Comparison of ENCODE assay signal across 8 cellular contexts in genomic region chr10:73997806-73998622, GRCh38. TPM values are rescaled to one million over a fixed set of nuclear protein-coding genes. Genes with fewer than 3 reads are reported as not detected.
DNase-seq lines count a peak whose midpoint lies in the region; ATAC-seq and TF ChIP-seq lines count a peak whose summit lies in the region.

Gene VCL (plus strand): TSS chr10:73998116. CDS start chr10:73998208, 92 bp downstream.

- H3K9me3 ChIP-seq in liver (ENCODE audit: control insufficient read depth in 4 of 4, low read length in 3 of 4) = no peaks in the 10 kb centered on the region

- H3K4me1 ChIP-seq in liver (ENCODE audit: control insufficient read depth in 4 of 4, insufficient read depth in 4 of 4, low read length in 3 of 4) = peaks cover 0 to 13% (median 7%) of the 10 kb centered on the region in 4 donors

- H3K36me3 Mint-ChIP-seq in CD14-positive monocyte = peaks cover 9 to 17% of the 10 kb centered on the region in 2 donors

- H3K27me3 ChIP-seq in liver (ENCODE audit: control insufficient read depth in 4 of 4, insufficient read depth in 4 of 4, low read length in 3 of 4) = no peaks in the 10 kb centered on the region

- peaks cover 0 to 2% (median 0%) of the 10 kb centered on the region in 7 donors for H3K9me3 Mint-ChIP-seq in CD14-positive monocyte

- under 1% methylated on average over 90 of the region's 90 CpGs for WGBS in liver

- H3K9ac ChIP-seq in liver (ENCODE audit: low read depth in 1 of 2, low read length in 2 of 2) = peak within 1 kb of the TSS; percentile 75 to 93

- ATAC-seq in GM19397 (IDR thresholded peaks at IDR 0.05; ENCODE audit: unreplicated experiment) (peak; percentile 96), HG03571 (IDR thresholded peaks at IDR 0.05; ENCODE audit: unreplicated experiment) (peak; percentile 97)

- H3K27ac ChIP-seq in liver (ENCODE audit: low read depth in 1 of 2, low read length in 2 of 2) = peak within 1 kb of the TSS; percentile 94 to 96

- no peak for TF ChIP-seq CTCF in CD14-positive monocyte (IDR thresholded peaks at IDR 0.05)
- TF ChIP-seq CTCF in liver (IDR thresholded peaks at IDR 0.05; ENCODE audit: low read depth, low read length, missing input control) = no peak

- no peaks in the 10 kb centered on the region for H3K36me3 ChIP-seq in liver (ENCODE audit: control insufficient read depth in 4 of 4, insufficient read depth in 3 of 4, low read depth in 1 of 4, low read length in 3 of 4)

- peak within 1 kb of the TSS; percentile 96 to 97 for H3K4me3 Mint-ChIP-seq in CD14-positive monocyte

- peak; percentile 91 for DNase-seq in CD14-positive monocyte (ENCODE audit: low spot score)
- peak; percentile 99 for DNase-seq in NCI-H82 (lab: John Stamatoyannopoulos, UW)
- DNase-seq in activated CD4-positive, alpha-beta T cell treated with anti-CD3 and anti-CD28 coated beads, Interleukin-2, amount 50 U/mL, for 48 hours = peak; percentile 95 to 96
- peak; percentile 92 to 99 for DNase-seq in dermis microvascular lymphatic vessel endothelial cell (ENCODE audit: low read depth in 2 of 2)
- DNase-seq in stimulated activated CD4-positive, alpha-beta T cell treated with anti-CD3 and anti-CD28 coated beads, Interleukin-4, amount 100 ng/mL, for 24 hours = peak; percentile 95

- intact Hi-C loops in CD14-positive monocyte (cut with micrococcal nuclease) = loop anchor here in 1 of 2 donors (10.0 kb wide), 1 partner anchor 93 kb away; no protein-coding TSS in a partner anchor

- TF ChIP-seq RAD21 in liver (IDR thresholded peaks at IDR 0.05) = no peak

- H3K27ac Mint-ChIP-seq in CD14-positive monocyte = peak within 1 kb of the TSS; percentile 89 to 97 (median 95)

- H3K4me3 ChIP-seq in liver (ENCODE audit: low read depth in 1 of 3, low read length in 3 of 3) = peak within 1 kb of the TSS; percentile 73 to 95 (median 92)

- H3K4me1 Mint-ChIP-seq in CD14-positive monocyte = peaks cover 67% of the 10 kb centered on the region

- no peaks in the 10 kb centered on the region for H3K27me3 Mint-ChIP-seq in CD14-positive monocyte (ENCODE audit: low read depth in 3 of 3)

TF ChIP-seq in liver, 16 proteins besides CTCF, POLR2A, EP300 and RAD21:
- no peak for TF ChIP-seq JUND (IDR thresholded peaks at IDR 0.05)
- TF ChIP-seq REST (IDR thresholded peaks at IDR 0.05) = peak; percentile 92
- TF ChIP-seq HNF4G (IDR thresholded peaks at IDR 0.05) = peak; percentile 34
- TF ChIP-seq YY1 (IDR thresholded peaks at IDR 0.05) = peak; percentile 83
- TF ChIP-seq EGR1 (IDR thresholded peaks at IDR 0.05; ENCODE audit: low read depth in 2 of 2) = peak; percentile 51 to 58
- peak; percentile 96 for TF ChIP-seq TAF1 (conservative IDR thresholded peaks at IDR 0.05)
- TF ChIP-seq RXRA (IDR thresholded peaks at IDR 0.05) = peak in 1 of 2 donors; percentile 6
- TF ChIP-seq ATF3 (IDR thresholded peaks at IDR 0.05) = no peak
- TF ChIP-seq SP1 (IDR thresholded peaks at IDR 0.05) = peak; percentile 84
- TF ChIP-seq ZBTB33 (IDR thresholded peaks at IDR 0.05) = no peak

RNA-seq across cellular contexts. Expression of gene VCL, which starts in this region (rescaled TPM):
- polyA plus RNA-seq in CD14-positive monocyte (10 to 100 TPM; 52.8 to 68.4 TPM), liver (10 to 100 TPM in 1 of 2 donors, 1 to 10 TPM in 1; 4.3 to 14.0 TPM)
- total RNA-seq in dermis microvascular lymphatic vessel endothelial cell (58.5 and 71.2 TPM in 2 replicates), liver (10 to 100 TPM; 20.6 to 37.8 TPM)

Comparison
In these comparisons a context has a peak if more than half of its experiments do, and no peak if none do; other contexts are left out.
1. Peak in every context shown above with its lines: DNase-seq, ATAC-seq, H3K4me3 ChIP-seq and H3K27ac ChIP-seq.